16 cellular contexts compared by ENCODE assay signal in the genomic region with DNA sequence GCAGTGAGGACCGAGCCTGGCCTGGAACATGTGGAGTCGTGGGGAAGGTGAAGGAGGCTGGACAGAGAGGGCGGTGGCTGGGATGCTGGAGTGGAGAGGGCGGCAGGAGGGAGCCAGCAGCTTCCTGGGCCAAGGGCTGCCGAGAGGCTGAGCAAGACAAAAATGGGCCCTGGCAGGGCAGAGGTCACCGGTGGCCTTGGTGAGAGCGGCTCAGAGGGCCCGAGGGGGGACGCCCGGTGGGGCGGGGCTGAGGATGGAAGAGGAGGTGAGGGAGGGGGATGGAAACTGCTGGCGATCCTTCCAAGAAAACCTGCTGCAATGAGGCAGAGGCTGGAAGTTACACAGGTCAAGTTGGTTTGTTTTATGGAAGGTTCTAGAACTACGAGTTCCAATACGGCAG.
"Had no signal": no experiment of that assay in that cellular context is flagged by ENCODE, and none has a peak within 500 bp of the region (broad histone marks: within the 10 kb centered on the region; RNA-seq: fewer than 3 reads in every experiment).

No MANE protein-coding gene starts in this region.

- H3K36me3 Mint-ChIP-seq: memory B cell had no signal

- H3K27ac Mint-ChIP-seq: memory B cell, nephron progenitor cell had no signal

- H3K9me3 Mint-ChIP-seq: memory B cell, nephron progenitor cell had no signal

- H3K4me3 Mint-ChIP-seq: memory B cell, nephron progenitor cell had no signal

- ATAC-seq: gastroesophageal sphincter, left cardiac atrium, lower lobe of right lung had no signal

- DNase-seq: cortex of kidney; dorsolateral prefrontal cortex; effector CD8-positive, alpha-beta T cell; esophagus squamous epithelium; foreskin fibroblast; left ventricle myocardium inferior; lower lobe of right lung; midbrain; nephron progenitor cell; ovary; sigmoid colon; stimulated activated naive CD4-positive, alpha-beta T cell treated with Interleukin-2 at 50 U/mL for 16 hours; trophoblast cell had no signal
